Comparison of ENCODE assay signal across 1 cellular context in genomic region chr11:72814139-72814830, GRCh38.
TF ChIP-seq lines count a peak whose summit lies in the region.

A gene with protein sequence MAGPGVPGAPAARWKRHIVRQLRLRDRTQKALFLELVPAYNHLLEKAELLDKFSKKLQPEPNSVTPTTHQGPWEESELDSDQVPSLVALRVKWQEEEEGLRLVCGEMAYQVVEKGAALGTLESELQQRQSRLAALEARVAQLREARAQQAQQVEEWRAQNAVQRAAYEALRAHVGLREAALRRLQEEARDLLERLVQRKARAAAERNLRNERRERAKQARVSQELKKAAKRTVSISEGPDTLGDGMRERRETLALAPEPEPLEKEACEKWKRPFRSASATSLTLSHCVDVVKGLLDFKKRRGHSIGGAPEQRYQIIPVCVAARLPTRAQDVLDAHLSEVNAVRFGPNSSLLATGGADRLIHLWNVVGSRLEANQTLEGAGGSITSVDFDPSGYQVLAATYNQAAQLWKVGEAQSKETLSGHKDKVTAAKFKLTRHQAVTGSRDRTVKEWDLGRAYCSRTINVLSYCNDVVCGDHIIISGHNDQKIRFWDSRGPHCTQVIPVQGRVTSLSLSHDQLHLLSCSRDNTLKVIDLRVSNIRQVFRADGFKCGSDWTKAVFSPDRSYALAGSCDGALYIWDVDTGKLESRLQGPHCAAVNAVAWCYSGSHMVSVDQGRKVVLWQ (plus strand): TSS chr11:72814411. CDS start chr11:72814446, 35 bp downstream.

TF ChIP-seq in WTC11, 78 proteins besides CTCF, POLR2A, EP300 and RAD21 (continued from another document):
- TF ChIP-seq, protein P1, sequence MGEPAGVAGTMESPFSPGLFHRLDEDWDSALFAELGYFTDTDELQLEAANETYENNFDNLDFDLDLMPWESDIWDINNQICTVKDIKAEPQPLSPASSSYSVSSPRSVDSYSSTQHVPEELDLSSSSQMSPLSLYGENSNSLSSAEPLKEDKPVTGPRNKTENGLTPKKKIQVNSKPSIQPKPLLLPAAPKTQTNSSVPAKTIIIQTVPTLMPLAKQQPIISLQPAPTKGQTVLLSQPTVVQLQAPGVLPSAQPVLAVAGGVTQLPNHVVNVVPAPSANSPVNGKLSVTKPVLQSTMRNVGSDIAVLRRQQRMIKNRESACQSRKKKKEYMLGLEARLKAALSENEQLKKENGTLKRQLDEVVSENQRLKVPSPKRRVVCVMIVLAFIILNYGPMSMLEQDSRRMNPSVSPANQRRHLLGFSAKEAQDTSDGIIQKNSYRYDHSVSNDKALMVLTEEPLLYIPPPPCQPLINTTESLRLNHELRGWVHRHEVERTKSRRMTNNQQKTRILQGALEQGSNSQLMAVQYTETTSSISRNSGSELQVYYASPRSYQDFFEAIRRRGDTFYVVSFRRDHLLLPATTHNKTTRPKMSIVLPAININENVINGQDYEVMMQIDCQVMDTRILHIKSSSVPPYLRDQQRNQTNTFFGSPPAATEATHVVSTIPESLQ (CRISPR knock-in tag; IDR thresholded peaks at IDR 0.05), result no peak
- TF ChIP-seq, protein P2, sequence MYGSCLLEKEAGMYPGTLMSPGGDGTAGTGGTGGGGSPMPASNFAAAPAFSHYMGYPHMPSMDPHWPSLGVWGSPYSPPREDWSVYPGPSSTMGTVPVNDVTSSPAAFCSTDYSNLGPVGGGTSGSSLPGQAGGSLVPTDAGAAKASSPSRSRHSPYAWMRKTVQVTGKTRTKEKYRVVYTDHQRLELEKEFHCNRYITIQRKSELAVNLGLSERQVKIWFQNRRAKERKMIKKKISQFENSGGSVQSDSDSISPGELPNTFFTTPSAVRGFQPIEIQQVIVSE (CRISPR knock-in tag; IDR thresholded peaks at IDR 0.05; ENCODE audit: borderline replicate concordance), result no peak
- peak; percentile 32 for TF ChIP-seq PRDM15 (CRISPR knock-in tag; IDR thresholded peaks at IDR 0.05)
- peak; percentile 35; the same call in 1 of the 2 replicates for TF ChIP-seq NFE2L1 (CRISPR knock-in tag; IDR thresholded peaks at IDR 0.05)
- no peak for TF ChIP-seq ZNF121 (CRISPR knock-in tag; IDR thresholded peaks at IDR 0.05)
- no peak for TF ChIP-seq ZNF138 (CRISPR knock-in tag; conservative IDR thresholded peaks at IDR 0.05)
- 0 out of 2 replicates have a peak, but pooled peaks have one; percentile 62 for TF ChIP-seq ZNF281 (CRISPR knock-in tag; IDR thresholded peaks at IDR 0.05)
- TF ChIP-seq HMGXB4 (CRISPR knock-in tag; IDR thresholded peaks at IDR 0.05), result peak; percentile 33; the same call in 1 of the 2 replicates
- no peak for TF ChIP-seq PRRX2 (CRISPR knock-in tag; IDR thresholded peaks at IDR 0.05)
- TF ChIP-seq CREM (CRISPR knock-in tag; IDR thresholded peaks at IDR 0.05), result no peak
- TF ChIP-seq ESRRA (CRISPR knock-in tag; IDR thresholded peaks at IDR 0.05; ENCODE audit: borderline replicate concordance), result no peak
- TF ChIP-seq, protein P3, sequence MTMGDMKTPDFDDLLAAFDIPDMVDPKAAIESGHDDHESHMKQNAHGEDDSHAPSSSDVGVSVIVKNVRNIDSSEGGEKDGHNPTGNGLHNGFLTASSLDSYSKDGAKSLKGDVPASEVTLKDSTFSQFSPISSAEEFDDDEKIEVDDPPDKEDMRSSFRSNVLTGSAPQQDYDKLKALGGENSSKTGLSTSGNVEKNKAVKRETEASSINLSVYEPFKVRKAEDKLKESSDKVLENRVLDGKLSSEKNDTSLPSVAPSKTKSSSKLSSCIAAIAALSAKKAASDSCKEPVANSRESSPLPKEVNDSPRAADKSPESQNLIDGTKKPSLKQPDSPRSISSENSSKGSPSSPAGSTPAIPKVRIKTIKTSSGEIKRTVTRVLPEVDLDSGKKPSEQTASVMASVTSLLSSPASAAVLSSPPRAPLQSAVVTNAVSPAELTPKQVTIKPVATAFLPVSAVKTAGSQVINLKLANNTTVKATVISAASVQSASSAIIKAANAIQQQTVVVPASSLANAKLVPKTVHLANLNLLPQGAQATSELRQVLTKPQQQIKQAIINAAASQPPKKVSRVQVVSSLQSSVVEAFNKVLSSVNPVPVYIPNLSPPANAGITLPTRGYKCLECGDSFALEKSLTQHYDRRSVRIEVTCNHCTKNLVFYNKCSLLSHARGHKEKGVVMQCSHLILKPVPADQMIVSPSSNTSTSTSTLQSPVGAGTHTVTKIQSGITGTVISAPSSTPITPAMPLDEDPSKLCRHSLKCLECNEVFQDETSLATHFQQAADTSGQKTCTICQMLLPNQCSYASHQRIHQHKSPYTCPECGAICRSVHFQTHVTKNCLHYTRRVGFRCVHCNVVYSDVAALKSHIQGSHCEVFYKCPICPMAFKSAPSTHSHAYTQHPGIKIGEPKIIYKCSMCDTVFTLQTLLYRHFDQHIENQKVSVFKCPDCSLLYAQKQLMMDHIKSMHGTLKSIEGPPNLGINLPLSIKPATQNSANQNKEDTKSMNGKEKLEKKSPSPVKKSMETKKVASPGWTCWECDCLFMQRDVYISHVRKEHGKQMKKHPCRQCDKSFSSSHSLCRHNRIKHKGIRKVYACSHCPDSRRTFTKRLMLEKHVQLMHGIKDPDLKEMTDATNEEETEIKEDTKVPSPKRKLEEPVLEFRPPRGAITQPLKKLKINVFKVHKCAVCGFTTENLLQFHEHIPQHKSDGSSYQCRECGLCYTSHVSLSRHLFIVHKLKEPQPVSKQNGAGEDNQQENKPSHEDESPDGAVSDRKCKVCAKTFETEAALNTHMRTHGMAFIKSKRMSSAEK (CRISPR knock-in tag; IDR thresholded peaks at IDR 0.05; ENCODE audit: borderline replicate concordance), result no peak
- no peak; the same call in 1 of the 2 replicates for TF ChIP-seq STAT6 (CRISPR knock-in tag; conservative IDR thresholded peaks at IDR 0.05; ENCODE audit: low read depth)
- peak; percentile 69; the same call in 1 of the 2 replicates for TF ChIP-seq TP53 (CRISPR knock-in tag; IDR thresholded peaks at IDR 0.05)
- TF ChIP-seq, protein P4, sequence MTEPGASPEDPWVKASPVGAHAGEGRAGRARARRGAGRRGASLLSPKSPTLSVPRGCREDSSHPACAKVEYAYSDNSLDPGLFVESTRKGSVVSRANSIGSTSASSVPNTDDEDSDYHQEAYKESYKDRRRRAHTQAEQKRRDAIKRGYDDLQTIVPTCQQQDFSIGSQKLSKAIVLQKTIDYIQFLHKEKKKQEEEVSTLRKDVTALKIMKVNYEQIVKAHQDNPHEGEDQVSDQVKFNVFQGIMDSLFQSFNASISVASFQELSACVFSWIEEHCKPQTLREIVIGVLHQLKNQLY (CRISPR knock-in tag; IDR thresholded peaks at IDR 0.05), result no peak
- TF ChIP-seq ATF2 (CRISPR knock-in tag; IDR thresholded peaks at IDR 0.05; ENCODE audit: borderline replicate concordance, low read depth), result no peak
- no peak for TF ChIP-seq MXD4 (CRISPR knock-in tag; IDR thresholded peaks at IDR 0.05; ENCODE audit: borderline replicate concordance)
- TF ChIP-seq NFYB (CRISPR knock-in tag; conservative IDR thresholded peaks at IDR 0.05; ENCODE audit: low read depth), result no peak
- no peak for TF ChIP-seq FOXJ3 (CRISPR knock-in tag; IDR thresholded peaks at IDR 0.05; ENCODE audit: borderline replicate concordance)
- TF ChIP-seq, protein P5, sequence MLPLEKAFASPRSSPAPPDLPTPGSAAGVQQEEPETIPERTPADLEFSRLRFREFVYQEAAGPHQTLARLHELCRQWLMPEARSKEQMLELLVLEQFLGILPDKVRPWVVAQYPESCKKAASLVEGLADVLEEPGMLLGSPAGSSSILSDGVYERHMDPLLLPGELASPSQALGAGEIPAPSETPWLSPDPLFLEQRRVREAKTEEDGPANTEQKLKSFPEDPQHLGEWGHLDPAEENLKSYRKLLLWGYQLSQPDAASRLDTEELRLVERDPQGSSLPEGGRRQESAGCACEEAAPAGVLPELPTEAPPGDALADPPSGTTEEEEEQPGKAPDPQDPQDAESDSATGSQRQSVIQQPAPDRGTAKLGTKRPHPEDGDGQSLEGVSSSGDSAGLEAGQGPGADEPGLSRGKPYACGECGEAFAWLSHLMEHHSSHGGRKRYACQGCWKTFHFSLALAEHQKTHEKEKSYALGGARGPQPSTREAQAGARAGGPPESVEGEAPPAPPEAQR (CRISPR knock-in tag; IDR thresholded peaks at IDR 0.05), result no peak
- TF ChIP-seq ZNF416 (CRISPR knock-in tag; IDR thresholded peaks at IDR 0.05), result no peak
- TF ChIP-seq NR1H2 (CRISPR knock-in tag; IDR thresholded peaks at IDR 0.05), result no peak
- TF ChIP-seq, protein P6, sequence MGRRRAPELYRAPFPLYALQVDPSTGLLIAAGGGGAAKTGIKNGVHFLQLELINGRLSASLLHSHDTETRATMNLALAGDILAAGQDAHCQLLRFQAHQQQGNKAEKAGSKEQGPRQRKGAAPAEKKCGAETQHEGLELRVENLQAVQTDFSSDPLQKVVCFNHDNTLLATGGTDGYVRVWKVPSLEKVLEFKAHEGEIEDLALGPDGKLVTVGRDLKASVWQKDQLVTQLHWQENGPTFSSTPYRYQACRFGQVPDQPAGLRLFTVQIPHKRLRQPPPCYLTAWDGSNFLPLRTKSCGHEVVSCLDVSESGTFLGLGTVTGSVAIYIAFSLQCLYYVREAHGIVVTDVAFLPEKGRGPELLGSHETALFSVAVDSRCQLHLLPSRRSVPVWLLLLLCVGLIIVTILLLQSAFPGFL (CRISPR knock-in tag; IDR thresholded peaks at IDR 0.05; ENCODE audit: borderline replicate concordance), result no peak
